ENCODE assay signal across 14 cellular contexts in genomic region chr13:40494932-40495619, GRCh38.
DNase-seq lines count a peak whose midpoint lies in the region; ATAC-seq and TF ChIP-seq lines count a peak whose summit lies in the region.
"Had no signal": no experiment of that assay in that cellular context is flagged by ENCODE, and none has a peak within 500 bp of the region (broad histone marks: within the 10 kb centered on the region; RNA-seq: fewer than 3 reads in every experiment).

No MANE protein-coding gene starts in this region.

- H3K4me2 ChIP-seq in GM23338 (0 out of 2 replicates have a peak overlapping the region, but pooled peaks have one; percentile 16), Karpas-422 (ENCODE audit: low read depth, low read length, poor library complexity, severe bottlenecking) (no peak overlapping the region)

- ATAC-seq in CD4-positive, alpha-beta T cell (ENCODE audit: poor library complexity): peak; percentile 83
- no peak for ATAC-seq in GM23338
- peak; percentile 25 for ATAC-seq in activated T-helper 17 cell treated with anti-CD3 and anti-CD28 coated beads, Interleukin-2, amount 50 U/mL, for 72 hours (replicated peaks)
- peak; percentile 86 for ATAC-seq in naive thymus-derived CD4-positive, alpha-beta T cell

- CTCF ChIA-PET in CD4-positive, alpha-beta T cell (lab: Charles Lee): interaction anchor here (1.3 kb wide), 1 partner anchor 11 kb away, joined by 5 read pairs; no protein-coding TSS in a partner anchor
- CTCF ChIA-PET in naive thymus-derived CD4-positive, alpha-beta T cell (lab: Charles Lee): no interaction called here

- H4K20me1 ChIP-seq in GM23338 (replicated peaks; ENCODE audit: insufficient read depth) (no peaks in the 10 kb centered on the region), Karpas-422 (ENCODE audit: insufficient read depth, low read depth, low read length) (peaks cover 8% of the 10 kb centered on the region; the same call in 1 of the 2 replicates)

- peaks cover 79% of the 10 kb centered on the region for H3K4me1 Mint-ChIP-seq in CD4-positive, alpha-beta T cell (ENCODE audit: low read depth)
- peaks cover 45% of the 10 kb centered on the region for H3K4me1 Mint-ChIP-seq in GM23338
- peaks cover 39% of the 10 kb centered on the region for H3K4me1 Mint-ChIP-seq in activated T-helper 17 cell treated with anti-CD3 and anti-CD28 coated beads, Interleukin-2, amount 50 U/mL, for 72 hours
- peaks cover 48 to 86% (median 80%) of the 10 kb centered on the region in 7 donors for H3K4me1 Mint-ChIP-seq in naive thymus-derived CD4-positive, alpha-beta T cell

- H3K4me3 Mint-ChIP-seq in CD4-positive, alpha-beta T cell: peak overlapping the region; percentile 86
- no peak overlapping the region for H3K4me3 Mint-ChIP-seq in GM23338
- peak overlapping the region; percentile 68 for H3K4me3 Mint-ChIP-seq in activated T-helper 17 cell treated with anti-CD3 and anti-CD28 coated beads, Interleukin-2, amount 50 U/mL, for 72 hours
- peak overlapping the region; percentile 76 to 97 (median 85) for H3K4me3 Mint-ChIP-seq in naive thymus-derived CD4-positive, alpha-beta T cell
- H3K4me3 Mint-ChIP-seq: endodermal cell had no signal

- POLR2A ChIA-PET in CD4-positive, alpha-beta T cell (lab: Charles Lee): interaction anchor here (0.6 to 2.1 kb wide), 19 partner anchors 10 to 558 kb away, joined by 3 to 38 read pairs (median 5); partner anchors contain the start of gene FOXO1
- POLR2A ChIA-PET in naive thymus-derived CD4-positive, alpha-beta T cell (lab: Charles Lee): interaction anchor here (0.6 to 6.0 kb wide), 23 partner anchors 8 to 324 kb away, joined by 3 to 34 read pairs (median 4); partner anchors contain the start of gene FOXO1

- H3K36me3 Mint-ChIP-seq in CD4-positive, alpha-beta T cell (ENCODE audit: low read depth): peaks cover 5% of the 10 kb centered on the region
- no peaks in the 10 kb centered on the region for H3K36me3 Mint-ChIP-seq in GM23338 (ENCODE audit: low read depth)
- H3K36me3 Mint-ChIP-seq in activated T-helper 17 cell treated with anti-CD3 and anti-CD28 coated beads, Interleukin-2, amount 50 U/mL, for 72 hours (ENCODE audit: low read depth): no peaks in the 10 kb centered on the region
- peaks cover 0 to 4% (median 0%) of the 10 kb centered on the region in 5 donors for H3K36me3 Mint-ChIP-seq in naive thymus-derived CD4-positive, alpha-beta T cell

- H3K27ac ChIP-seq in CD4-positive, alpha-beta T cell (ENCODE audit: low read depth, low read length): peak overlapping the region; percentile 55
- H3K27ac ChIP-seq in GM23338 (ENCODE audit: low read depth) (no peak overlapping the region), substantia nigra (ENCODE audit: low read depth, low read length, poor library complexity, severe bottlenecking) (no peak overlapping the region), Karpas-422 (ENCODE audit: low read length) (no peak overlapping the region)
- peak overlapping the region; percentile 70 for H3K27ac ChIP-seq in naive thymus-derived CD4-positive, alpha-beta T cell (ENCODE audit: low read depth, low read length)
- H3K27ac ChIP-seq: SJCRH30, upper lobe of left lung had no signal

- H3K9me3 ChIP-seq in CD4-positive, alpha-beta T cell (ENCODE audit: control insufficient read depth, low read length): no peaks in the 10 kb centered on the region
- no peaks in the 10 kb centered on the region for H3K9me3 ChIP-seq in naive thymus-derived CD4-positive, alpha-beta T cell (ENCODE audit: control insufficient read depth in 2 of 3, low read length in 3 of 3)
- no peaks in the 10 kb centered on the region for H3K9me3 ChIP-seq in Karpas-422 (ENCODE audit: low read length)
- H3K9me3 ChIP-seq: SJCRH30, upper lobe of left lung had no signal

- H2AFZ ChIP-seq in GM23338 (no peak overlapping the region), Karpas-422 (ENCODE audit: low read length) (no peak overlapping the region)

- no peak overlapping the region for H3K4me3 ChIP-seq in GM23338
- peak overlapping the region; percentile 49 for H3K4me3 ChIP-seq in naive thymus-derived CD4-positive, alpha-beta T cell (ENCODE audit: low read length)
- no peak overlapping the region for H3K4me3 ChIP-seq in Karpas-422 (ENCODE audit: low read length)
- H3K4me3 ChIP-seq: SJCRH30, upper lobe of left lung had no signal

- H3K27ac Mint-ChIP-seq in CD4-positive, alpha-beta T cell: peak overlapping the region; percentile 94
- no peak overlapping the region for H3K27ac Mint-ChIP-seq in GM23338
- peak overlapping the region; percentile 72 for H3K27ac Mint-ChIP-seq in activated T-helper 17 cell treated with anti-CD3 and anti-CD28 coated beads, Interleukin-2, amount 50 U/mL, for 72 hours
- H3K27ac Mint-ChIP-seq in naive thymus-derived CD4-positive, alpha-beta T cell: peak overlapping the region; percentile 88 to 98 (median 96)

- H3K79me2 ChIP-seq in GM23338 (replicated peaks; ENCODE audit: insufficient read depth): no peaks in the 10 kb centered on the region
- no peaks in the 10 kb centered on the region for H3K79me2 ChIP-seq in Karpas-422 (ENCODE audit: low read length)

- no peak for TF ChIP-seq CTCF in CD4-positive, alpha-beta T cell (IDR thresholded peaks at IDR 0.05)
- TF ChIP-seq CTCF in GM23338 (conservative IDR thresholded peaks at IDR 0.05; ENCODE audit: low read depth in 2 of 2): no peak

- H3K9me3 Mint-ChIP-seq in CD4-positive, alpha-beta T cell: peaks cover 2% of the 10 kb centered on the region
- H3K9me3 Mint-ChIP-seq in GM23338: no peaks in the 10 kb centered on the region
- H3K9me3 Mint-ChIP-seq in activated T-helper 17 cell treated with anti-CD3 and anti-CD28 coated beads, Interleukin-2, amount 50 U/mL, for 72 hours: no peaks in the 10 kb centered on the region
- peaks cover 0 to 5% (median 0%) of the 10 kb centered on the region in 11 donors for H3K9me3 Mint-ChIP-seq in naive thymus-derived CD4-positive, alpha-beta T cell
- H3K9me3 Mint-ChIP-seq: endodermal cell had no signal

- no peaks in the 10 kb centered on the region for H3K27me3 ChIP-seq in CD4-positive, alpha-beta T cell (ENCODE audit: control insufficient read depth, insufficient read depth, low read length)
- H3K27me3 ChIP-seq in GM23338 (ENCODE audit: insufficient read depth) (no peaks in the 10 kb centered on the region), Karpas-422 (ENCODE audit: low read length) (no peaks in the 10 kb centered on the region)
- H3K27me3 ChIP-seq in naive thymus-derived CD4-positive, alpha-beta T cell (ENCODE audit: control insufficient read depth in 2 of 2, insufficient read depth in 2 of 2, low read length in 2 of 2): no peaks in the 10 kb centered on the region
- H3K27me3 ChIP-seq: SJCRH30, upper lobe of left lung had no signal

- DNase-seq in CD4-positive, alpha-beta T cell: no peak
- DNase-seq in GM23338 (ENCODE audit: low spot score) (no peak), substantia nigra (lab: John Stamatoyannopoulos, UW) (no peak), Karpas-422 (no peak), medulla oblongata (ENCODE audit: extremely low spot score) (no peak), NCI-H2081 treated with DMSO at 0.1 percent for 48 hours (lab: John Stamatoyannopoulos, UW) (no peak)
- peak in 7 of 9 donors; percentile 55 to 81 (median 72) for DNase-seq in naive thymus-derived CD4-positive, alpha-beta T cell
- DNase-seq: amniotic stem cell, endodermal cell, NCI-H2081, NCI-H510A treated with DMSO at 0.1 percent for 48 hours, SJCRH30, upper lobe of left lung had no signal

- intact Hi-C loops in CD4-positive, alpha-beta T cell (cut with DNase I, micrococcal nuclease): loop anchor here (1.0 to 5.0 kb wide), 2 partner anchors 10 to 42 kb away; no protein-coding TSS in a partner anchor
- intact Hi-C loops in naive thymus-derived CD4-positive, alpha-beta T cell (cut with micrococcal nuclease): loop anchor here (1.0 to 5.0 kb wide), 8 partner anchors 10 to 487 kb away; partner anchors contain the start of gene FOXO1 (in 1 of the 2)

- H3K36me3 ChIP-seq in GM23338 (ENCODE audit: insufficient read depth): no peaks in the 10 kb centered on the region
- no peaks in the 10 kb centered on the region for H3K36me3 ChIP-seq in naive thymus-derived CD4-positive, alpha-beta T cell (ENCODE audit: control insufficient read depth in 2 of 3, insufficient read depth in 3 of 3, low read length in 3 of 3)
- H3K36me3 ChIP-seq in Karpas-422 (ENCODE audit: insufficient read depth, low read length): no peaks in the 10 kb centered on the region
- H3K36me3 ChIP-seq: SJCRH30, upper lobe of left lung had no signal

- H3K27me3 Mint-ChIP-seq in CD4-positive, alpha-beta T cell: no peaks in the 10 kb centered on the region
- H3K27me3 Mint-ChIP-seq in GM23338 (ENCODE audit: insufficient read depth, low read depth, poor library complexity): peaks cover 6% of the 10 kb centered on the region
- no peaks in the 10 kb centered on the region for H3K27me3 Mint-ChIP-seq in activated T-helper 17 cell treated with anti-CD3 and anti-CD28 coated beads, Interleukin-2, amount 50 U/mL, for 72 hours
- no peaks in the 10 kb centered on the region for H3K27me3 Mint-ChIP-seq in naive thymus-derived CD4-positive, alpha-beta T cell

- H3K9me2 ChIP-seq in GM23338 (ENCODE audit: insufficient read depth) (peaks cover 6% of the 10 kb centered on the region; the same call in 1 of the 2 replicates), Karpas-422 (replicated peaks; ENCODE audit: insufficient read depth, low read length) (no peaks in the 10 kb centered on the region)

- H3F3A ChIP-seq in GM23338 (replicated peaks; ENCODE audit: low read depth): no peaks in the 10 kb centered on the region

- no peak overlapping the region for H3K9ac ChIP-seq in Karpas-422 (ENCODE audit: low read length)

- peaks cover 23% of the 10 kb centered on the region for H3K4me1 ChIP-seq in GM23338 (ENCODE audit: insufficient read depth)
- H3K4me1 ChIP-seq in naive thymus-derived CD4-positive, alpha-beta T cell (ENCODE audit: control insufficient read depth in 2 of 2, insufficient read depth in 2 of 2, low read length in 2 of 2): peaks cover 33 to 60% of the 10 kb centered on the region in 2 donors
- H3K4me1 ChIP-seq in Karpas-422 (ENCODE audit: low read length): no peaks in the 10 kb centered on the region

TF ChIP-seq in GM23338, 12 proteins besides CTCF, POLR2A, EP300 and RAD21 (continues in another document):
- TF ChIP-seq EZH2 (IDR thresholded peaks at IDR 0.05; ENCODE audit: low read depth, unreplicated experiment) (no peak), ETS1 (IDR thresholded peaks at IDR 0.05) (no peak), CREB1 (CRISPR knock-in tag; IDR thresholded peaks at IDR 0.05; ENCODE audit: low read depth) (no peak), ZNF114 (CRISPR knock-in tag; IDR thresholded peaks at IDR 0.05) (no peak)

Comparison
In these comparisons a context has a peak if more than half of its experiments do, and no peak if none do; other contexts are left out.
1. DNase-seq: peak in naive thymus-derived CD4-positive, alpha-beta T cell (7 of 9); none in CD4-positive, alpha-beta T cell (0 of 10), GM23338 (single experiment), substantia nigra (0 of 49), Karpas-422 (single experiment), medulla oblongata (single experiment) and NCI-H2081 treated with DMSO at 0.1 percent for 48 hours (single experiment).
2. H3K27ac ChIP-seq: peak in CD4-positive, alpha-beta T cell (single experiment) and naive thymus-derived CD4-positive, alpha-beta T cell (single experiment); none in GM23338 (single experiment), substantia nigra (single experiment) and Karpas-422 (single experiment).